17 cellular contexts compared by ENCODE assay signal in the genomic region with DNA sequence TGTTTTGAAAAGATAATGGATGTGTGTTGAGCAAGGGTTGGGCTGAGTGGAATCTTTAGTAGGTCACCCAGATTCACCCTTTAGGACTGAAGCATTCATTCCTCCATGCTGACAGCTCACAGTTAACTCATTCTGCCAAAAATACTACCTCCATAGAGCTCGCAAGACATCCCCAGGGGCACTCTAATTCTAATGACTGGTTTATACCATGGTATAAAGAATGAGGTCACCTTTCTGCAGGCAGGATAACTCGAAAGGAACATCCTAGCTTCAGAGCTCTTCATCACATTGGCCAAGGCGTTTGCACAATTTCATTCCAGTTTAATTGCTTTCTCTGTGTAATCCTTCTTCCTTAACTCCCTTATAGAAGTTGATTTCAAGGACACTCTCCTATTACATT.
DNase-seq lines count a peak whose midpoint lies in the region; ATAC-seq and TF ChIP-seq lines count a peak whose summit lies in the region.
"Had no signal": no experiment of that assay in that cellular context is flagged by ENCODE, and none has a peak within 500 bp of the region (broad histone marks: within the 10 kb centered on the region; RNA-seq: fewer than 3 reads in every experiment).

No MANE protein-coding gene starts in this region.

- ATAC-seq in GM21576 (IDR thresholded peaks at IDR 0.05; ENCODE audit: unreplicated experiment) = no peak
- ATAC-seq: HCT116 had no signal

- DNase-seq in LHCN-M2 (ENCODE audit: low read depth) (peak; percentile 39), T1000 (lab: John Stamatoyannopoulos, UW) (peak; percentile 13), foreskin fibroblast (peak; percentile 10 to 44), skeletal muscle cell (ENCODE audit: low read depth) (peak; percentile 47), A172 (ENCODE audit: low spot score) (no peak), NCI-H526 treated with DMSO at 0.1 percent for 48 hours (lab: John Stamatoyannopoulos, UW) (no peak)
- DNase-seq: CD4-positive, alpha-beta memory T cell; DMS153; DMS79; GDM1; GOT3; H7; HFFc6; IMR-90 had no signal

- TF ChIP-seq CTCF in foreskin fibroblast (IDR thresholded peaks at IDR 0.05; ENCODE audit: low read depth, low read length) = no peak

- H3K4me3 ChIP-seq in foreskin fibroblast (ENCODE audit: low read depth in 1 of 2, low read length in 2 of 2) = no peak overlapping the region
- no peak overlapping the region for H3K4me3 ChIP-seq in skeletal muscle cell (ENCODE audit: low read depth, low read length)
- H3K4me3 ChIP-seq: BLaER1 had no signal

Comparison
In these comparisons a context has a peak if more than half of its experiments do, and no peak if none do; other contexts are left out.
1. DNase-seq: peak in LHCN-M2 (single experiment), T1000 (single experiment), foreskin fibroblast (2 of 2) and skeletal muscle cell (single experiment); none in A172 (single experiment) and NCI-H526 treated with DMSO at 0.1 percent for 48 hours (single experiment).